In the genomic region with DNA sequence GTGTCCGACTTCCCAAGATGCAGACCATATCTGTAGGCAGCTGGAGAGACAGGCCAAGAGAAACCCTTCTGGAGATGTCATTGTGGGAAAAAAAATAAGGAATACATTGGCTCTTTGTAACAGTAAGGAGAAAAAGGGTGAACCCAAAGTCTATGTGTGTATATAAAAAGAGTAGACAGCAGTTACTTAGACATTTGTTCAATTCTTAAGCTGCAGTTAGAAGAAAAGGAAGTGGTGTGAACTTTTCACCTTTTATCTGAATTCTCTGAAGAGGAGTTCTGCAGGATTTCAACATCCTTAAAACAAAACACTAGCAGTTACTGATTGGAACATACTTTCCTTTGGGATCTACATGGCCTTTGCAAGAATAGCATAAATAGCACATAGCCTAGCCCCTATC, we compare ENCODE assay signal across 1 cellular context.
TF ChIP-seq lines count a peak whose summit lies in the region.

No MANE protein-coding gene starts in this region.

TF ChIP-seq in SK-N-SH treated with all-trans-retinoic acid at 6 μM for 48 hours, 23 proteins besides CTCF, POLR2A, EP300 and RAD21 (continued from another document):
- TF ChIP-seq, protein P1, sequence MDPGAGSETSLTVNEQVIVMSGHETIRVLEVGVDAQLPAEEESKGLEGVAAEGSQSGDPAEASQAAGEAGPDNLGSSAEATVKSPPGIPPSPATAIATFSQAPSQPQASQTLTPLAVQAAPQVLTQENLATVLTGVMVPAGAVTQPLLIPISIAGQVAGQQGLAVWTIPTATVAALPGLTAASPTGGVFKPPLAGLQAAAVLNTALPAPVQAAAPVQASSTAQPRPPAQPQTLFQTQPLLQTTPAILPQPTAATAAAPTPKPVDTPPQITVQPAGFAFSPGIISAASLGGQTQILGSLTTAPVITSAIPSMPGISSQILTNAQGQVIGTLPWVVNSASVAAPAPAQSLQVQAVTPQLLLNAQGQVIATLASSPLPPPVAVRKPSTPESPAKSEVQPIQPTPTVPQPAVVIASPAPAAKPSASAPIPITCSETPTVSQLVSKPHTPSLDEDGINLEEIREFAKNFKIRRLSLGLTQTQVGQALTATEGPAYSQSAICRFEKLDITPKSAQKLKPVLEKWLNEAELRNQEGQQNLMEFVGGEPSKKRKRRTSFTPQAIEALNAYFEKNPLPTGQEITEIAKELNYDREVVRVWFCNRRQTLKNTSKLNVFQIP (CRISPR knock-in tag; IDR thresholded peaks at IDR 0.05; ENCODE audit: borderline replicate concordance, low read depth): no peak
- no peak for TF ChIP-seq ZFP30 (CRISPR knock-in tag; IDR thresholded peaks at IDR 0.05)
- no peak for TF ChIP-seq ZFP3 (CRISPR knock-in tag; IDR thresholded peaks at IDR 0.05)
- TF ChIP-seq ESRRG (CRISPR knock-in tag; IDR thresholded peaks at IDR 0.05): no peak
